Comparison of ENCODE assay signal across 8 cellular contexts in genomic region chr12:123905319-123905925, GRCh38.
A peak's percentile ranks its signal among the peaks of the same experiment; 100 is the strongest.
DNase-seq lines count a peak whose midpoint lies in the region; ATAC-seq lines count a peak whose summit lies in the region.

No MANE protein-coding gene starts in this region.

- H3K4me1 Mint-ChIP-seq in central memory CD8-positive, alpha-beta T cell, result peaks cover 13% of the 10 kb centered on the region

- H3K4me3 Mint-ChIP-seq in central memory CD8-positive, alpha-beta T cell, result no peak overlapping the region

- H3K27me3 Mint-ChIP-seq in central memory CD8-positive, alpha-beta T cell, result peaks cover 46% of the 10 kb centered on the region

- H3K9me3 Mint-ChIP-seq in central memory CD8-positive, alpha-beta T cell, result no peaks in the 10 kb centered on the region

- no peak for ATAC-seq in central memory CD8-positive, alpha-beta T cell (replicated peaks; ENCODE audit: extremely low read depth, poor library complexity, severe bottlenecking)
- ATAC-seq in left lobe of liver (peak; percentile 93), GM21723 (IDR thresholded peaks at IDR 0.05; ENCODE audit: unreplicated experiment) (no peak)

- no peak overlapping the region for H3K27ac Mint-ChIP-seq in central memory CD8-positive, alpha-beta T cell (ENCODE audit: low read depth)

- peak; percentile 12 for DNase-seq in NK-92 treated with Interleukin-12 subunit alpha and Interleukin-12 subunit beta, amount 100 ng/mL, for 24 hours (lab: John Stamatoyannopoulos, UW)
- DNase-seq in NK-92 (lab: John Stamatoyannopoulos, UW; ENCODE audit: unreplicated experiment) (no peak), NCI-H2196 treated with DMSO at 0.1 percent for 48 hours (lab: John Stamatoyannopoulos, UW; ENCODE audit: unreplicated experiment) (peak; percentile 12), left lobe of liver (ENCODE audit: low spot score) (peak; percentile 65)
- peak; percentile 38 to 57 for DNase-seq in activated CD4-positive, alpha-beta T cell treated with anti-CD3 and anti-CD28 coated beads for 24 hours (ENCODE audit: low read depth in 2 of 2)
- DNase-seq in central memory CD8-positive, alpha-beta T cell (ENCODE audit: low spot score in 2 of 2), result peak; percentile 54 to 57
- DNase-seq in stimulated activated CD4-positive, alpha-beta T cell treated with anti-CD3 and anti-CD28 coated beads, TNF-alpha, amount 100 ng/mL, for 1 hour (ENCODE audit: low read depth in 3 of 3, low spot score in 1 of 3), result peak; percentile 27 to 42 (median 31)

- peaks cover 1% of the 10 kb centered on the region for H3K36me3 Mint-ChIP-seq in central memory CD8-positive, alpha-beta T cell (ENCODE audit: insufficient read depth)
